ENCODE assay signal across 8 cellular contexts in genomic region chr22:22687638-22688500, GRCh38. TPM values are rescaled to one million over a fixed set of nuclear protein-coding genes. Genes with fewer than 3 reads are reported as not detected.
DNase-seq lines count a peak whose midpoint lies in the region; ATAC-seq, FAIRE-seq and TF ChIP-seq lines count a peak whose summit lies in the region.
"Had no signal": no experiment of that assay in that cellular context is flagged by ENCODE, and none has a peak within 500 bp of the region (broad histone marks: within the 10 kb centered on the region; RNA-seq: fewer than 3 reads in every experiment).

No MANE protein-coding gene starts in this region.

- no peak overlapping the region for H3K27ac Mint-ChIP-seq in HFFc6

- peak; percentile 86 for FAIRE-seq in endometrium (lab: Jason Lieb, UNC)

- no peak overlapping the region for H3K4me3 Mint-ChIP-seq in HFFc6

- no peaks in the 10 kb centered on the region for H3K36me3 Mint-ChIP-seq in HFFc6 (ENCODE audit: low read depth)

- peaks cover 4% of the 10 kb centered on the region for H3K4me1 Mint-ChIP-seq in HFFc6 (ENCODE audit: low read depth)

- peak; percentile 67 for DNase-seq in EH (ENCODE audit: low read depth)
- peak; percentile 53 for DNase-seq in HFFc6
- peak; percentile 59 for DNase-seq in SK-N-DZ (ENCODE audit: low spot score)
- peak; percentile 47 for DNase-seq in mesenteric fat pad (ENCODE audit: low spot score)
- no peak for DNase-seq in ecto neural progenitor cell (ENCODE audit: low spot score)

- TF ChIP-seq CTCF in HFFc6 (IDR thresholded peaks at IDR 0.05) = peak; percentile 82

- no peaks in the 10 kb centered on the region for H3K9me3 Mint-ChIP-seq in HFFc6

- H3K27me3 Mint-ChIP-seq in HFFc6 (ENCODE audit: insufficient read depth) = peaks cover 10% of the 10 kb centered on the region

- ATAC-seq in GM18511 (IDR thresholded peaks at IDR 0.05; ENCODE audit: unreplicated experiment) = no peak

RNA-seq across cellular contexts. Expression of gene GGTLC2, which starts 43.5 kb away (rescaled TPM):
- not detected for total RNA-seq in HFFc6 (2021; fragmentation: NEBNext Ultra II Directional; extraction: Animal tissue kit (Norgen Biotek cat#: 25700))
- polyA plus RNA-seq in SK-N-DZ (2014; cell fraction: cytosol; rRNA removed) = not detected in 2 replicates
- not detected in 2 replicates for polyA plus RNA-seq in SK-N-DZ (2014; cell fraction: nucleus; rRNA removed)
- not detected for total RNA-seq in mesenteric fat pad
- total RNA-seq: skeletal muscle tissue had no signal
